In genomic region chr3:160174621-160175020, GRCh38 we compare ENCODE assay signal across 38 cellular contexts. TPM values are rescaled to one million over a fixed set of nuclear protein-coding genes. Genes with fewer than 3 reads are reported as not detected.
"Had no signal": no experiment of that assay in that cellular context is flagged by ENCODE, and none has a peak within 500 bp of the region (broad histone marks: within the 10 kb centered on the region; RNA-seq: fewer than 3 reads in every experiment).

No MANE protein-coding gene starts in this region.

- H3K4me1 Mint-ChIP-seq: activated naive CD4-positive, alpha-beta T cell treated with anti-CD3 and anti-CD28 coated beads, Interleukin-2, amount 50 U/mL, for 24 hours; activated naive CD8-positive, alpha-beta T cell treated with anti-CD3 and anti-CD28 coated beads for 36 hours; activated naive CD8-positive, alpha-beta T cell treated with anti-CD3 and anti-CD28 coated beads, Interleukin-2, amount 50 U/mL, for 24 hours; brain had no signal

- DNase-seq: activated CD4-positive, alpha-beta memory T cell treated with anti-CD3 and anti-CD28 coated beads for 36 hours; activated CD4-positive, alpha-beta T cell treated with anti-CD3 and anti-CD28 coated beads for 36 hours; activated CD4-positive, alpha-beta T cell treated with anti-CD3 and anti-CD28 coated beads, Interleukin-2, amount 10 ng/mL, durations not matched to agents 24 days and 14 days; activated CD4-positive, CD25-positive, alpha-beta regulatory T cell; activated CD4-positive, CD25-positive, alpha-beta regulatory T cell treated with anti-CD3 and anti-CD28 coated beads, Interleukin-2, amount 50 U/mL, for 72 hours; activated CD8-positive, alpha-beta memory T cell treated with anti-CD3 and anti-CD28 coated beads, Interleukin-2, amount 10 ng/mL, durations not matched to agents 7 days and 5 days; activated CD8-positive, alpha-beta memory T cell treated with anti-CD3 and anti-CD28 coated beads, Interleukin-2, amount 50 U/mL, for 4 hours; activated CD8-positive, alpha-beta T cell treated with anti-CD3 and anti-CD28 coated beads, Interleukin-2, amount 10 ng/mL, durations not matched to agents 7 days and 5 days; activated effector memory CD4-positive, alpha-beta T cell treated with anti-CD3 and anti-CD28 coated beads, Interleukin-2, amount 50 U/mL, for 16 hours; activated naive CD4-positive, alpha-beta T cell treated with anti-CD3 and anti-CD28 coated beads for 36 hours; activated naive CD8-positive, alpha-beta T cell treated with anti-CD3 and anti-CD28 coated beads for 36 hours; activated naive CD8-positive, alpha-beta T cell treated with anti-CD3 and anti-CD28 coated beads, Interleukin-2, amount 50 U/mL, for 24 hours; activated T-cell treated with anti-CD3 and anti-CD28 coated beads, Interleukin-2, amount 50 U/mL, for 1 hour; activated T-cell treated with anti-CD3 and anti-CD28 coated beads, Interleukin-2, amount 50 U/mL, for 48 hours; adrenal gland; amygdala; aorta; central memory CD4-positive, alpha-beta T cell; cerebellar nuclear complex; colonic mucosa; effector CD8-positive, alpha-beta T cell; esophagus squamous epithelium; foreskin keratinocyte; gastrocnemius medialis; glutamatergic neuron; heart left ventricle; T-helper 1 cell; T-helper 17 cell; T1000 had no signal

- H3K27ac Mint-ChIP-seq: activated CD4-positive, alpha-beta memory T cell treated with anti-CD3 and anti-CD28 coated beads for 36 hours; activated CD4-positive, alpha-beta T cell treated with anti-CD3 and anti-CD28 coated beads for 36 hours; activated CD4-positive, alpha-beta T cell treated with anti-CD3 and anti-CD28 coated beads, Interleukin-2, amount 10 ng/mL, durations not matched to agents 24 days and 14 days; activated CD8-positive, alpha-beta memory T cell treated with anti-CD3 and anti-CD28 coated beads, Interleukin-2, amount 10 ng/mL, durations not matched to agents 7 days and 5 days; activated CD8-positive, alpha-beta T cell treated with anti-CD3 and anti-CD28 coated beads, Interleukin-2, amount 10 ng/mL, durations not matched to agents 7 days and 5 days; activated naive CD4-positive, alpha-beta T cell treated with anti-CD3 and anti-CD28 coated beads for 36 hours; activated naive CD4-positive, alpha-beta T cell treated with anti-CD3 and anti-CD28 coated beads, Interleukin-2, amount 50 U/mL, for 24 hours; activated naive CD8-positive, alpha-beta T cell treated with anti-CD3 and anti-CD28 coated beads for 36 hours; activated naive CD8-positive, alpha-beta T cell treated with anti-CD3 and anti-CD28 coated beads, Interleukin-2, amount 50 U/mL, for 24 hours; activated T-helper 1 cell treated with anti-CD3 and anti-CD28 coated beads, Interleukin-12 subunit alpha, Interleukin-12 subunit beta, Interleukin-2, Interleukin-4 antibody, amounts not matched to agents 30 ng/mL and 10 ng/mL and 1 ng/mL, durations not matched to agents 14 hours and 24 hours and 36 hours; activated T-helper 2 cell treated with anti-CD3 and anti-CD28 coated beads, Interferon-gamma antibody, Interleukin-2, Interleukin-4, amounts not matched to agents 10 μg/mL and 5 μg/mL and 100 μg/mL, durations not matched to agents 14 hours and 24 hours and 36 hours; brain; T-helper 17 cell; T-helper 2 cell treated with Interferon-gamma antibody and Interleukin-4, amounts not matched to agents 5 μg/mL and 100 μg/mL, for 36 hours had no signal

- H3K36me3 Mint-ChIP-seq: activated CD4-positive, alpha-beta memory T cell treated with anti-CD3 and anti-CD28 coated beads for 36 hours; activated CD8-positive, alpha-beta memory T cell treated with anti-CD3 and anti-CD28 coated beads, Interleukin-2, amount 10 ng/mL, durations not matched to agents 7 days and 5 days; activated naive CD8-positive, alpha-beta T cell treated with anti-CD3 and anti-CD28 coated beads for 36 hours; brain had no signal

- H3K4me3 ChIP-seq: adrenal gland, breast epithelium, cardiac muscle cell, colonic mucosa, esophagus squamous epithelium, gastrocnemius medialis, heart left ventricle had no signal

- H3K9me3 Mint-ChIP-seq: activated CD4-positive, alpha-beta memory T cell treated with anti-CD3 and anti-CD28 coated beads for 36 hours; activated CD4-positive, alpha-beta T cell treated with anti-CD3 and anti-CD28 coated beads, Interleukin-2, amount 10 ng/mL, durations not matched to agents 24 days and 14 days; activated naive CD8-positive, alpha-beta T cell treated with anti-CD3 and anti-CD28 coated beads for 36 hours; activated T-helper 1 cell treated with anti-CD3 and anti-CD28 coated beads, Interleukin-12 subunit alpha, Interleukin-12 subunit beta, Interleukin-2, Interleukin-4 antibody, amounts not matched to agents 30 ng/mL and 10 ng/mL and 1 ng/mL, durations not matched to agents 14 hours and 24 hours and 36 hours; activated T-helper 2 cell treated with anti-CD3 and anti-CD28 coated beads, Interferon-gamma antibody, Interleukin-2, Interleukin-4, amounts not matched to agents 10 μg/mL and 5 μg/mL and 100 μg/mL, durations not matched to agents 14 hours and 24 hours and 36 hours had no signal

- ATAC-seq: activated CD4-positive, alpha-beta T cell treated with anti-CD3 and anti-CD28 coated beads for 36 hours; activated CD8-positive, alpha-beta memory T cell treated with anti-CD3 and anti-CD28 coated beads, Interleukin-2, amount 10 ng/mL, durations not matched to agents 7 days and 5 days; activated CD8-positive, alpha-beta T cell treated with anti-CD3 and anti-CD28 coated beads, Interleukin-2, amount 10 ng/mL, durations not matched to agents 7 days and 5 days; activated naive CD8-positive, alpha-beta T cell treated with anti-CD3 and anti-CD28 coated beads, Interleukin-2, amount 50 U/mL, for 24 hours; foreskin keratinocyte; gastrocnemius medialis; heart left ventricle; T-helper 17 cell had no signal

- H3K4me3 Mint-ChIP-seq: activated CD4-positive, alpha-beta memory T cell treated with anti-CD3 and anti-CD28 coated beads for 36 hours; activated CD4-positive, alpha-beta T cell treated with anti-CD3 and anti-CD28 coated beads for 36 hours; activated CD4-positive, alpha-beta T cell treated with anti-CD3 and anti-CD28 coated beads, Interleukin-2, amount 10 ng/mL, durations not matched to agents 24 days and 14 days; activated CD8-positive, alpha-beta memory T cell treated with anti-CD3 and anti-CD28 coated beads, Interleukin-2, amount 10 ng/mL, durations not matched to agents 7 days and 5 days; activated CD8-positive, alpha-beta T cell treated with anti-CD3 and anti-CD28 coated beads, Interleukin-2, amount 10 ng/mL, durations not matched to agents 7 days and 5 days; activated naive CD4-positive, alpha-beta T cell treated with anti-CD3 and anti-CD28 coated beads for 36 hours; activated naive CD4-positive, alpha-beta T cell treated with anti-CD3 and anti-CD28 coated beads, Interleukin-2, amount 50 U/mL, for 24 hours; activated naive CD8-positive, alpha-beta T cell treated with anti-CD3 and anti-CD28 coated beads for 36 hours; activated naive CD8-positive, alpha-beta T cell treated with anti-CD3 and anti-CD28 coated beads, Interleukin-2, amount 50 U/mL, for 24 hours; activated T-helper 1 cell treated with anti-CD3 and anti-CD28 coated beads, Interleukin-12 subunit alpha, Interleukin-12 subunit beta, Interleukin-2, Interleukin-4 antibody, amounts not matched to agents 30 ng/mL and 10 ng/mL and 1 ng/mL, durations not matched to agents 14 hours and 24 hours and 36 hours; brain; T-helper 17 cell; T-helper 2 cell treated with Interferon-gamma antibody and Interleukin-4, amounts not matched to agents 5 μg/mL and 100 μg/mL, for 36 hours had no signal

RNA-seq across cellular contexts. Expression of gene C3orf80, which starts 50.6 kb away (rescaled TPM):
- total RNA-seq: activated CD4-positive, alpha-beta memory T cell treated with anti-CD3 and anti-CD28 coated beads for 36 hours; activated CD8-positive, alpha-beta T cell treated with anti-CD3 and anti-CD28 coated beads, Interleukin-2, amount 10 ng/mL, durations not matched to agents 7 days and 5 days; activated naive CD4-positive, alpha-beta T cell treated with anti-CD3 and anti-CD28 coated beads for 36 hours; activated naive CD8-positive, alpha-beta T cell treated with anti-CD3 and anti-CD28 coated beads for 36 hours; dermis microvascular lymphatic vessel endothelial cell; endothelial cell of umbilical vein; foreskin keratinocyte; T-helper 17 cell had no signal
